In genomic region chr13:26053418-26053980, GRCh38 we compare ENCODE assay signal across 21 cellular contexts. TPM values are rescaled to one million over a fixed set of nuclear protein-coding genes. Genes with fewer than 3 reads are reported as not detected.
"Had no signal": no experiment of that assay in that cellular context is flagged by ENCODE, and none has a peak within 500 bp of the region (broad histone marks: within the 10 kb centered on the region; RNA-seq: fewer than 3 reads in every experiment).

No MANE protein-coding gene starts in this region.

- H3K4me3 Mint-ChIP-seq: endodermal cell, neural progenitor cell had no signal

- H3K36me3 Mint-ChIP-seq: neural progenitor cell had no signal

- H3K27me3 ChIP-seq: brain microvascular endothelial cell had no signal

- ATAC-seq: foreskin keratinocyte, left colon had no signal

- H3K4me1 Mint-ChIP-seq: endodermal cell had no signal

- H3K27ac ChIP-seq: brain microvascular endothelial cell, epithelial cell of prostate, foreskin keratinocyte, hepatocyte, neural progenitor cell, right atrium auricular region, skin epidermis, stomach, vagina, WERI-Rb-1 had no signal

- H3K4me3 ChIP-seq: hepatocyte, lung, neural progenitor cell, right atrium auricular region, skin epidermis, stomach, vagina had no signal

- DNase-seq: activated CD4-positive, alpha-beta T cell treated with anti-CD3 and anti-CD28 coated beads, Interleukin-2, amount 50 U/mL, for 48 hours; activated CD8-positive, alpha-beta memory T cell treated with anti-CD3 and anti-CD28 coated beads, Interleukin-2, amount 50 U/mL, for 48 hours; activated gamma-delta T cell treated with Interleukin-2 at 50 U/mL for 16 hours; activated T-cell treated with anti-CD3 and anti-CD28 coated beads, Interleukin-2, amount 50 U/mL, for 48 hours; aorta; brain microvascular endothelial cell; central memory CD4-positive, alpha-beta T cell; endodermal cell; foreskin keratinocyte; left colon; stomach; trophoblast cell; WERI-Rb-1 had no signal

- H3K36me3 ChIP-seq: brain microvascular endothelial cell, right atrium auricular region, stomach, vagina, WERI-Rb-1 had no signal

- H3K9me3 ChIP-seq: right atrium auricular region, stomach, vagina had no signal

- H3K9me3 Mint-ChIP-seq: endodermal cell, neural progenitor cell had no signal

- H3K27ac Mint-ChIP-seq: endodermal cell, neural progenitor cell, progenitor cell of endocrine pancreas had no signal

RNA-seq across cellular contexts. Expression of gene SHISA2, which starts 1.7 kb away (rescaled TPM):
- total RNA-seq: right atrium auricular region, vagina had no signal
- polyA plus RNA-seq: aorta had no signal
